Comparison of ENCODE assay signal across 8 cellular contexts in the genomic region with DNA sequence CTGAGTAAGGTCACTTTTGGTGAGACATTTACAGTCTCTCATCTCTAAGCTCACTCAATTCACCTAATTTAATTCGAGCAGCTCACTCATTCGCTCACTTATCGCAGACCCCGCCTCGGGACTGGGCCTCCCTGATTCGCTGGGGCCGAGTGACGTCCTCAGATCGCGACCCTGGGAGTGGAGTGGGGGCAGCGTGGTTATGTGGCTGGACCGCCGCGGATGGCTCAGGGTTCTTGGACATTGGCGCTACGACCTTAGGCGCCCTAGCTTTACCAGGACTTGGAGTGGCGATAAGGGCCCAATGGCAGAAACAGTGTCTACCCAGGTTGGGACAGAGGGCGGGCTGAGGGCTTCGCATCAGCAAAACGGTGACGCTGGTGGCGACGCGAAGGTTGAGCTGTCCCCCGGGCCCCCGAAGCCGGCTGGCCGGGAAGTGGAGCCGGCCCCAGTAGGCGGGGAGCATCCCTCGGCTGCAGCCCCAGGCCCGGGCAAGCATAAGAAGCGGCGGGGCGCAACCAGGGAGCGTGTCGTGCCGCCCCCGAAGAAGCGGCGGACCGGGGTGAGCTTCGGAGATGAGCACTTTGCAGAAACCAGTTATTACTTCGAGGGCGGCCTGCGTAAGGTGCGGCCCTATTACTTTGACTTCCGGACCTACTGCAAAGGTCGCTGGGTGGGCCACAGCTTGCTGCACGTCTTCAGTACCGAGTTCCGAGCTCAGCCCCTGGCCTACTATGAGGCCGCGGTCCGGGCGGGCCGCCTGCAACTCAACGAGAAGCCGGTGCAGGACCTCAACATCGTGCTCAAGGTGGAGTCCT. TPM values are rescaled to one million over a fixed set of nuclear protein-coding genes. Genes with fewer than 3 reads are reported as not detected.
A peak's percentile ranks its signal among the peaks of the same experiment; 100 is the strongest.
DNase-seq lines count a peak whose midpoint lies in the region; ATAC-seq and TF ChIP-seq lines count a peak whose summit lies in the region.

A gene with protein sequence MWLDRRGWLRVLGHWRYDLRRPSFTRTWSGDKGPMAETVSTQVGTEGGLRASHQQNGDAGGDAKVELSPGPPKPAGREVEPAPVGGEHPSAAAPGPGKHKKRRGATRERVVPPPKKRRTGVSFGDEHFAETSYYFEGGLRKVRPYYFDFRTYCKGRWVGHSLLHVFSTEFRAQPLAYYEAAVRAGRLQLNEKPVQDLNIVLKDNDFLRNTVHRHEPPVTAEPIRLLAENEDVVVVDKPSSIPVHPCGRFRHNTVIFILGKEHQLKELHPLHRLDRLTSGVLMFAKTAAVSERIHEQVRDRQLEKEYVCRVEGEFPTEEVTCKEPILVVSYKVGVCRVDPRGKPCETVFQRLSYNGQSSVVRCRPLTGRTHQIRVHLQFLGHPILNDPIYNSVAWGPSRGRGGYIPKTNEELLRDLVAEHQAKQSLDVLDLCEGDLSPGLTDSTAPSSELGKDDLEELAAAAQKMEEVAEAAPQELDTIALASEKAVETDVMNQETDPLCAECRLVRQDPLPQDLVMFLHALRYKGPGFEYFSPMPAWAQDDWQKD (plus strand): TSS at position 161 of the 815 bp plus-strand sequence. CDS start 39 bp downstream, at position 200.

- H3K4me3 ChIP-seq in MG63 (peak within 1 kb of the TSS; percentile 71), fibroblast of the aortic adventitia (ENCODE audit: low read depth, low read length) (peak within 1 kb of the TSS; percentile 99)

- peak within 1 kb of the TSS; percentile 98 for H3K4me3 Mint-ChIP-seq in nephron progenitor cell

- peak; percentile 49 for DNase-seq in DMS 273 treated with DMSO at 0.1 percent for 48 hours (lab: John Stamatoyannopoulos, UW)
- peak; percentile 94 for DNase-seq in MG63
- DNase-seq in SHP77 treated with DMSO at 0.1 percent for 48 hours (lab: John Stamatoyannopoulos, UW): peak; percentile 76
- DNase-seq in activated T-helper 9 cell treated with anti-CD3 and anti-CD28 coated beads, Interleukin-2, amount 50 U/mL, for 16 hours (ENCODE audit: low read depth): peak; percentile 85
- peak; percentile 87 for DNase-seq in fibroblast of the aortic adventitia (ENCODE audit: low read depth)
- peak; percentile 93 for DNase-seq in nephron progenitor cell
- DNase-seq in stimulated activated naive CD8-positive, alpha-beta T cell treated with anti-CD3 and anti-CD28 coated beads, Interleukin-15, Interleukin-2, amounts not matched to agents 100 U/mL and 50 U/mL, for 24 hours: peak; percentile 97

- H3K27ac Mint-ChIP-seq in nephron progenitor cell: peak within 1 kb of the TSS; percentile 98

- peaks cover 14% of the 10 kb centered on the region for H3K36me3 ChIP-seq in MG63

- H3K9me3 Mint-ChIP-seq in nephron progenitor cell: no peaks in the 10 kb centered on the region

- H3K4me1 Mint-ChIP-seq in nephron progenitor cell: peaks cover 49% of the 10 kb centered on the region

- peaks cover 15% of the 10 kb centered on the region for H3K27me3 Mint-ChIP-seq in nephron progenitor cell (ENCODE audit: low read depth, poor library complexity)

- peak; percentile 39 for ATAC-seq in GM21786 (IDR thresholded peaks at IDR 0.05; ENCODE audit: unreplicated experiment)
- ATAC-seq in stimulated activated naive CD8-positive, alpha-beta T cell treated with anti-CD3 and anti-CD28 coated beads, Interleukin-15, Interleukin-2, amounts not matched to agents 100 U/mL and 50 U/mL, for 24 hours: peak; percentile 74

- no peaks in the 10 kb centered on the region for H3K27me3 ChIP-seq in MG63

- H3K36me3 Mint-ChIP-seq in nephron progenitor cell (ENCODE audit: low read depth): peaks cover 26% of the 10 kb centered on the region

- no peaks in the 10 kb centered on the region for H3K9me3 ChIP-seq in MG63

- no peak for TF ChIP-seq CTCF in fibroblast of the aortic adventitia (IDR thresholded peaks at IDR 0.05; ENCODE audit: insufficient read depth, low read length)
- TF ChIP-seq CTCF in nephron progenitor cell (IDR thresholded peaks at IDR 0.05): no peak

RNA-seq across cellular contexts. Expression of the gene that starts here (rescaled TPM):
- total RNA-seq in MG63 (2014; rRNA removed; shearing (Covaris generic); ENCODE audit: low replicate concordance): 11.9 and 12.6 TPM in 2 replicates
- 6.2 and 7.6 TPM in 2 replicates for total RNA-seq in fibroblast of the aortic adventitia (ENCODE audit: low replicate concordance)

Comparison
In these comparisons a context has a peak if more than half of its experiments do, and no peak if none do; other contexts are left out.
1. Peak in every context shown above with its lines: DNase-seq, ATAC-seq and H3K4me3 ChIP-seq.